In the genomic region with DNA sequence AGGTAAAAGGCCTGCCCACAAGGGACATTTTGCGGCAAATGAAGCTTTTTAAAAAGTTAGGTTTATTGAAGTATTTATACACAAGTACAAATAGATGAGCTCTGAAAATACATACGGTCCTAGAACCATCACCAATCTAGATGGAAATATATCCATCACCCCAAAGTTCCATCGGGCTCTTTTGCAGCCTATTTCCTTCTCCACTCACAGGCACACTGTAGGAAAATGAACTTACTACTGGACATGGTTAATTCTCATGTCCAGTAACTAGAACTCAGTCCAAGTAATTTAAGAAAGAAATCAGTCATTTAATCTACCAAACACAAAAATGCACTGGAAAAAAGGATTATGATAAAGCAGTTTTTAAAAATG, we compare ENCODE assay signal across 8 cellular contexts. TPM values are rescaled to one million over a fixed set of nuclear protein-coding genes. Genes with fewer than 3 reads are reported as not detected.
DNase-seq lines count a peak whose midpoint lies in the region; ATAC-seq lines count a peak whose summit lies in the region.

No MANE protein-coding gene starts in this region.

- H3K4me1 Mint-ChIP-seq in activated T-helper 1 cell treated with anti-CD3 and anti-CD28 coated beads, Interleukin-12 subunit alpha, Interleukin-12 subunit beta, Interleukin-2, Interleukin-4 antibody, amounts not matched to agents 30 ng/mL and 10 ng/mL and 1 ng/mL, durations not matched to agents 14 hours and 24 hours and 36 hours (ENCODE audit: low read depth), result peaks cover 53% of the 10 kb centered on the region

- H3K27ac Mint-ChIP-seq in activated T-helper 1 cell treated with anti-CD3 and anti-CD28 coated beads, Interleukin-12 subunit alpha, Interleukin-12 subunit beta, Interleukin-2, Interleukin-4 antibody, amounts not matched to agents 30 ng/mL and 10 ng/mL and 1 ng/mL, durations not matched to agents 14 hours and 24 hours and 36 hours, result peak overlapping the region; percentile 95

- no peaks in the 10 kb centered on the region for H3K9me3 Mint-ChIP-seq in activated T-helper 1 cell treated with anti-CD3 and anti-CD28 coated beads, Interleukin-12 subunit alpha, Interleukin-12 subunit beta, Interleukin-2, Interleukin-4 antibody, amounts not matched to agents 30 ng/mL and 10 ng/mL and 1 ng/mL, durations not matched to agents 14 hours and 24 hours and 36 hours

- H3K36me3 Mint-ChIP-seq in activated T-helper 1 cell treated with anti-CD3 and anti-CD28 coated beads, Interleukin-12 subunit alpha, Interleukin-12 subunit beta, Interleukin-2, Interleukin-4 antibody, amounts not matched to agents 30 ng/mL and 10 ng/mL and 1 ng/mL, durations not matched to agents 14 hours and 24 hours and 36 hours (ENCODE audit: low read depth), result peaks cover 63% of the 10 kb centered on the region

- H3K27me3 ChIP-seq in iPS-18a (ENCODE audit: control insufficient read depth, insufficient read depth, low read length), result no peaks in the 10 kb centered on the region
- H3K27me3 ChIP-seq in stomach smooth muscle (ENCODE audit: control insufficient read depth in 1 of 2, insufficient read depth in 2 of 2, low read length in 2 of 2), result no peaks in the 10 kb centered on the region

- H3K27me3 Mint-ChIP-seq in activated T-helper 1 cell treated with anti-CD3 and anti-CD28 coated beads, Interleukin-12 subunit alpha, Interleukin-12 subunit beta, Interleukin-2, Interleukin-4 antibody, amounts not matched to agents 30 ng/mL and 10 ng/mL and 1 ng/mL, durations not matched to agents 14 hours and 24 hours and 36 hours (ENCODE audit: insufficient read depth), result no peaks in the 10 kb centered on the region

- peak overlapping the region; percentile 62 for H3K9ac ChIP-seq in iPS-18a (ENCODE audit: low read length)
- H3K9ac ChIP-seq in stomach smooth muscle (ENCODE audit: low read length in 2 of 2), result peak overlapping the region; percentile 88 to 98

- no peaks in the 10 kb centered on the region for H3K9me3 ChIP-seq in iPS-18a (ENCODE audit: control insufficient read depth, low read depth, low read length)
- H3K9me3 ChIP-seq in stomach smooth muscle (ENCODE audit: control insufficient read depth in 2 of 2, low read length in 2 of 2), result no peaks in the 10 kb centered on the region

- no peaks in the 10 kb centered on the region for H3K4me1 ChIP-seq in iPS-18a (ENCODE audit: control insufficient read depth, low read depth, low read length)
- peaks cover 11% of the 10 kb centered on the region for H3K4me1 ChIP-seq in stomach smooth muscle (ENCODE audit: control insufficient read depth, insufficient read depth, low read length)

- H3K27ac ChIP-seq in iPS-18a (ENCODE audit: low read length) (peak overlapping the region; percentile 82), stomach smooth muscle (ENCODE audit: low read length) (peak overlapping the region; percentile 97)

- H3K4me3 ChIP-seq in iPS-18a (ENCODE audit: low read length), result peak overlapping the region; percentile 80
- peak overlapping the region; percentile 83 to 95 for H3K4me3 ChIP-seq in stomach smooth muscle (ENCODE audit: low read length in 2 of 2)

- DNase-seq in NCI-H510A treated with DMSO at 0.1 percent for 48 hours (lab: John Stamatoyannopoulos, UW) (peak; percentile 57), NCI-H510A (lab: John Stamatoyannopoulos, UW) (no peak), cortex of kidney (lab: John Stamatoyannopoulos, UW) (no peak), NCI-H1436 treated with DMSO at 0.1 percent for 48 hours (lab: John Stamatoyannopoulos, UW) (no peak)
- no peak for DNase-seq in activated T-helper 1 cell treated with anti-CD3 and anti-CD28 coated beads, Interleukin-12 subunit alpha, Interleukin-12 subunit beta, Interleukin-2, Interleukin-4 antibody, amounts not matched to agents 30 ng/mL and 10 ng/mL and 1 ng/mL, durations not matched to agents 14 hours and 24 hours and 36 hours (ENCODE audit: low spot score)

- intact Hi-C loops in activated T-helper 1 cell treated with anti-CD3 and anti-CD28 coated beads, Interleukin-12 subunit alpha, Interleukin-12 subunit beta, Interleukin-2, Interleukin-4 antibody, amounts not matched to agents 30 ng/mL and 10 ng/mL and 1 ng/mL, durations not matched to agents 14 hours and 24 hours and 36 hours (cut with micrococcal nuclease), result no loop called here

- no peak for ATAC-seq in HG03342 (IDR thresholded peaks at IDR 0.05; ENCODE audit: unreplicated experiment)

- H3K4me3 Mint-ChIP-seq in activated T-helper 1 cell treated with anti-CD3 and anti-CD28 coated beads, Interleukin-12 subunit alpha, Interleukin-12 subunit beta, Interleukin-2, Interleukin-4 antibody, amounts not matched to agents 30 ng/mL and 10 ng/mL and 1 ng/mL, durations not matched to agents 14 hours and 24 hours and 36 hours, result peak overlapping the region; percentile 96

- peaks cover 66% of the 10 kb centered on the region for H3K36me3 ChIP-seq in iPS-18a (ENCODE audit: control insufficient read depth, low read depth, low read length)
- peaks cover 20 to 21% of the 10 kb centered on the region in 2 donors for H3K36me3 ChIP-seq in stomach smooth muscle (ENCODE audit: control insufficient read depth in 2 of 2, insufficient read depth in 2 of 2, low read length in 2 of 2)

RNA-seq across cellular contexts. Expression of a gene that starts 0.7 kb away (rescaled TPM):
- total RNA-seq in activated T-helper 1 cell treated with anti-CD3 and anti-CD28 coated beads, Interleukin-12 subunit alpha, Interleukin-12 subunit beta, Interleukin-2, Interleukin-4 antibody, amounts not matched to agents 30 ng/mL and 10 ng/mL and 1 ng/mL, durations not matched to agents 14 hours and 24 hours and 36 hours, result 80.3 and 82.1 TPM in 2 replicates

RNA-seq across cellular contexts. Expression of a gene that starts 6.2 kb away (rescaled TPM):
- total RNA-seq in activated T-helper 1 cell treated with anti-CD3 and anti-CD28 coated beads, Interleukin-12 subunit alpha, Interleukin-12 subunit beta, Interleukin-2, Interleukin-4 antibody, amounts not matched to agents 30 ng/mL and 10 ng/mL and 1 ng/mL, durations not matched to agents 14 hours and 24 hours and 36 hours, result 512 and 519 TPM in 2 replicates

RNA-seq across cellular contexts. Expression of a gene that starts 13.2 kb away (rescaled TPM):
- 39.8 and 42.5 TPM in 2 replicates for total RNA-seq in activated T-helper 1 cell treated with anti-CD3 and anti-CD28 coated beads, Interleukin-12 subunit alpha, Interleukin-12 subunit beta, Interleukin-2, Interleukin-4 antibody, amounts not matched to agents 30 ng/mL and 10 ng/mL and 1 ng/mL, durations not matched to agents 14 hours and 24 hours and 36 hours
